2 cellular contexts compared by ENCODE assay signal in the genomic region with DNA sequence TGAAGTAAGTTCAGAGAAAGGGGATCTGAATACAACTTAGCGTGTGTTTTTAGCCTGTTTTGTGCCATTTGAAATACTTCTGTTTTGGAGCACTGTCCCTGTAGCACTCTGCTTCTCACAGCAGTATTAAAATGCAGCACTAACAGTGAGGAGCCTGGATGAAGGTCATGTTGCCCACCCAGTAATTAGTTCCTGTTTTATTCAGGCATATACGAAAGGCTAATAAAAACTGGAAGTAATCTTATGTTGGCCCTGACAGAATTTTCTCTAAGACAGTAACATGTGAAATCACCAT.
TF ChIP-seq lines count a peak whose summit lies in the region.

No MANE protein-coding gene starts in this region.

TF ChIP-seq in GM23338, 12 proteins besides CTCF, POLR2A, EP300 and RAD21 (continued from another document):
- TF ChIP-seq, protein P1, sequence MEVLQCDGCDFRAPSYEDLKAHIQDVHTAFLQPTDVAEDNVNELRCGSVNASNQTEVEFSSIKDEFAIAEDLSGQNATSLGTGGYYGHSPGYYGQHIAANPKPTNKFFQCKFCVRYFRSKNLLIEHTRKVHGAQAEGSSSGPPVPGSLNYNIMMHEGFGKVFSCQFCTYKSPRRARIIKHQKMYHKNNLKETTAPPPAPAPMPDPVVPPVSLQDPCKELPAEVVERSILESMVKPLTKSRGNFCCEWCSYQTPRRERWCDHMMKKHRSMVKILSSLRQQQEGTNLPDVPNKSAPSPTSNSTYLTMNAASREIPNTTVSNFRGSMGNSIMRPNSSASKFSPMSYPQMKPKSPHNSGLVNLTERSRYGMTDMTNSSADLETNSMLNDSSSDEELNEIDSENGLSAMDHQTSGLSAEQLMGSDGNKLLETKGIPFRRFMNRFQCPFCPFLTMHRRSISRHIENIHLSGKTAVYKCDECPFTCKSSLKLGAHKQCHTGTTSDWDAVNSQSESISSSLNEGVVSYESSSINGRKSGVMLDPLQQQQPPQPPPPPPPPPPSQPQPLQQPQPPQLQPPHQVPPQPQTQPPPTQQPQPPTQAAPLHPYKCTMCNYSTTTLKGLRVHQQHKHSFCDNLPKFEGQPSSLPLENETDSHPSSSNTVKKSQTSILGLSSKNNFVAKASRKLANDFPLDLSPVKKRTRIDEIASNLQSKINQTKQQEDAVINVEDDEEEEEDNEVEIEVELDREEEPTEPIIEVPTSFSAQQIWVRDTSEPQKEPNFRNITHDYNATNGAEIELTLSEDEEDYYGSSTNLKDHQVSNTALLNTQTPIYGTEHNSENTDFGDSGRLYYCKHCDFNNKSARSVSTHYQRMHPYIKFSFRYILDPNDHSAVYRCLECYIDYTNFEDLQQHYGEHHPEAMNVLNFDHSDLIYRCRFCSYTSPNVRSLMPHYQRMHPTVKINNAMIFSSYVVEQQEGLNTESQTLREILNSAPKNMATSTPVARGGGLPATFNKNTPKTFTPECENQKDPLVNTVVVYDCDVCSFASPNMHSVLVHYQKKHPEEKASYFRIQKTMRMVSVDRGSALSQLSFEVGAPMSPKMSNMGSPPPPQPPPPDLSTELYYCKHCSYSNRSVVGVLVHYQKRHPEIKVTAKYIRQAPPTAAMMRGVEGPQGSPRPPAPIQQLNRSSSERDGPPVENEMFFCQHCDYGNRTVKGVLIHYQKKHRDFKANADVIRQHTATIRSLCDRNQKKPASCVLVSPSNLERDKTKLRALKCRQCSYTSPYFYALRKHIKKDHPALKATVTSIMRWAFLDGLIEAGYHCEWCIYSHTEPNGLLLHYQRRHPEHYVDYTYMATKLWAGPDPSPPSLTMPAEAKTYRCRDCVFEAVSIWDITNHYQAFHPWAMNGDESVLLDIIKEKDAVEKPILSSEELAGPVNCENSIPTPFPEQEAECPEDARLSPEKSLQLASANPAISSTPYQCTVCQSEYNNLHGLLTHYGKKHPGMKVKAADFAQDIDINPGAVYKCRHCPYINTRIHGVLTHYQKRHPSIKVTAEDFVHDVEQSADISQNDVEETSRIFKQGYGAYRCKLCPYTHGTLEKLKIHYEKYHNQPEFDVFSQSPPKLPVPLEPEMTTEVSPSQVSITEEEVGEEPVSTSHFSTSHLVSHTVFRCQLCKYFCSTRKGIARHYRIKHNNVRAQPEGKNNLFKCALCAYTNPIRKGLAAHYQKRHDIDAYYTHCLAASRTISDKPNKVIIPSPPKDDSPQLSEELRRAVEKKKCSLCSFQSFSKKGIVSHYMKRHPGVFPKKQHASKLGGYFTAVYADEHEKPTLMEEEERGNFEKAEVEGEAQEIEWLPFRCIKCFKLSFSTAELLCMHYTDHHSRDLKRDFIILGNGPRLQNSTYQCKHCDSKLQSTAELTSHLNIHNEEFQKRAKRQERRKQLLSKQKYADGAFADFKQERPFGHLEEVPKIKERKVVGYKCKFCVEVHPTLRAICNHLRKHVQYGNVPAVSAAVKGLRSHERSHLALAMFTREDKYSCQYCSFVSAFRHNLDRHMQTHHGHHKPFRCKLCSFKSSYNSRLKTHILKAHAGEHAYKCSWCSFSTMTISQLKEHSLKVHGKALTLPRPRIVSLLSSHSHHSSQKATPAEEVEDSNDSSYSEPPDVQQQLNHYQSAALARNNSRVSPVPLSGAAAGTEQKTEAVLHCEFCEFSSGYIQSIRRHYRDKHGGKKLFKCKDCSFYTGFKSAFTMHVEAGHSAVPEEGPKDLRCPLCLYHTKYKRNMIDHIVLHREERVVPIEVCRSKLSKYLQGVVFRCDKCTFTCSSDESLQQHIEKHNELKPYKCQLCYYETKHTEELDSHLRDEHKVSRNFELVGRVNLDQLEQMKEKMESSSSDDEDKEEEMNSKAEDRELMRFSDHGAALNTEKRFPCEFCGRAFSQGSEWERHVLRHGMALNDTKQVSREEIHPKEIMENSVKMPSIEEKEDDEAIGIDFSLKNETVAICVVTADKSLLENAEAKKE (CRISPR knock-in tag; IDR thresholded peaks at IDR 0.05) = no peak
- TF ChIP-seq, protein P2, sequence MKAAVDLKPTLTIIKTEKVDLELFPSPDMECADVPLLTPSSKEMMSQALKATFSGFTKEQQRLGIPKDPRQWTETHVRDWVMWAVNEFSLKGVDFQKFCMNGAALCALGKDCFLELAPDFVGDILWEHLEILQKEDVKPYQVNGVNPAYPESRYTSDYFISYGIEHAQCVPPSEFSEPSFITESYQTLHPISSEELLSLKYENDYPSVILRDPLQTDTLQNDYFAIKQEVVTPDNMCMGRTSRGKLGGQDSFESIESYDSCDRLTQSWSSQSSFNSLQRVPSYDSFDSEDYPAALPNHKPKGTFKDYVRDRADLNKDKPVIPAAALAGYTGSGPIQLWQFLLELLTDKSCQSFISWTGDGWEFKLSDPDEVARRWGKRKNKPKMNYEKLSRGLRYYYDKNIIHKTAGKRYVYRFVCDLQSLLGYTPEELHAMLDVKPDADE (IDR thresholded peaks at IDR 0.05) = no peak
- TF ChIP-seq STAT1 (IDR thresholded peaks at IDR 0.05; ENCODE audit: unreplicated experiment) = no peak
- no peak for TF ChIP-seq ZNF331 (CRISPR knock-in tag; IDR thresholded peaks at IDR 0.05; ENCODE audit: low read depth)
- no peak for TF ChIP-seq NANOG (IDR thresholded peaks at IDR 0.05; ENCODE audit: borderline replicate concordance)
- TF ChIP-seq CREB1 (CRISPR knock-in tag; IDR thresholded peaks at IDR 0.05; ENCODE audit: low read depth) = no peak
- no peak for TF ChIP-seq ZNF114 (CRISPR knock-in tag; IDR thresholded peaks at IDR 0.05)
- TF ChIP-seq POLR2AphosphoS5 (IDR thresholded peaks at IDR 0.05; ENCODE audit: low read depth) = no peak
- TF ChIP-seq, protein P3, sequence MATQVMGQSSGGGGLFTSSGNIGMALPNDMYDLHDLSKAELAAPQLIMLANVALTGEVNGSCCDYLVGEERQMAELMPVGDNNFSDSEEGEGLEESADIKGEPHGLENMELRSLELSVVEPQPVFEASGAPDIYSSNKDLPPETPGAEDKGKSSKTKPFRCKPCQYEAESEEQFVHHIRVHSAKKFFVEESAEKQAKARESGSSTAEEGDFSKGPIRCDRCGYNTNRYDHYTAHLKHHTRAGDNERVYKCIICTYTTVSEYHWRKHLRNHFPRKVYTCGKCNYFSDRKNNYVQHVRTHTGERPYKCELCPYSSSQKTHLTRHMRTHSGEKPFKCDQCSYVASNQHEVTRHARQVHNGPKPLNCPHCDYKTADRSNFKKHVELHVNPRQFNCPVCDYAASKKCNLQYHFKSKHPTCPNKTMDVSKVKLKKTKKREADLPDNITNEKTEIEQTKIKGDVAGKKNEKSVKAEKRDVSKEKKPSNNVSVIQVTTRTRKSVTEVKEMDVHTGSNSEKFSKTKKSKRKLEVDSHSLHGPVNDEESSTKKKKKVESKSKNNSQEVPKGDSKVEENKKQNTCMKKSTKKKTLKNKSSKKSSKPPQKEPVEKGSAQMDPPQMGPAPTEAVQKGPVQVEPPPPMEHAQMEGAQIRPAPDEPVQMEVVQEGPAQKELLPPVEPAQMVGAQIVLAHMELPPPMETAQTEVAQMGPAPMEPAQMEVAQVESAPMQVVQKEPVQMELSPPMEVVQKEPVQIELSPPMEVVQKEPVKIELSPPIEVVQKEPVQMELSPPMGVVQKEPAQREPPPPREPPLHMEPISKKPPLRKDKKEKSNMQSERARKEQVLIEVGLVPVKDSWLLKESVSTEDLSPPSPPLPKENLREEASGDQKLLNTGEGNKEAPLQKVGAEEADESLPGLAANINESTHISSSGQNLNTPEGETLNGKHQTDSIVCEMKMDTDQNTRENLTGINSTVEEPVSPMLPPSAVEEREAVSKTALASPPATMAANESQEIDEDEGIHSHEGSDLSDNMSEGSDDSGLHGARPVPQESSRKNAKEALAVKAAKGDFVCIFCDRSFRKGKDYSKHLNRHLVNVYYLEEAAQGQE (IDR thresholded peaks at IDR 0.05; ENCODE audit: unreplicated experiment) = no peak
TF ChIP-seq in GM23338: peak in this region for 0.

TF ChIP-seq in WTC11, 78 proteins besides CTCF, POLR2A, EP300 and RAD21 (continued from another document):
- TF ChIP-seq, protein P4, sequence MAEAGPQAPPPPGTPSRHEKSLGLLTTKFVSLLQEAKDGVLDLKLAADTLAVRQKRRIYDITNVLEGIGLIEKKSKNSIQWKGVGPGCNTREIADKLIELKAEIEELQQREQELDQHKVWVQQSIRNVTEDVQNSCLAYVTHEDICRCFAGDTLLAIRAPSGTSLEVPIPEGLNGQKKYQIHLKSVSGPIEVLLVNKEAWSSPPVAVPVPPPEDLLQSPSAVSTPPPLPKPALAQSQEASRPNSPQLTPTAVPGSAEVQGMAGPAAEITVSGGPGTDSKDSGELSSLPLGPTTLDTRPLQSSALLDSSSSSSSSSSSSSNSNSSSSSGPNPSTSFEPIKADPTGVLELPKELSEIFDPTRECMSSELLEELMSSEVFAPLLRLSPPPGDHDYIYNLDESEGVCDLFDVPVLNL (CRISPR knock-in tag; IDR thresholded peaks at IDR 0.05; ENCODE audit: borderline replicate concordance, low read depth) = no peak
- TF ChIP-seq, protein P5, sequence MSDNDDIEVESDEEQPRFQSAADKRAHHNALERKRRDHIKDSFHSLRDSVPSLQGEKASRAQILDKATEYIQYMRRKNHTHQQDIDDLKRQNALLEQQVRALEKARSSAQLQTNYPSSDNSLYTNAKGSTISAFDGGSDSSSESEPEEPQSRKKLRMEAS (CRISPR knock-in tag; IDR thresholded peaks at IDR 0.05) = no peak
- no peak for TF ChIP-seq ESRRA (CRISPR knock-in tag; IDR thresholded peaks at IDR 0.05; ENCODE audit: borderline replicate concordance)
- no peak for TF ChIP-seq FOXP1 (CRISPR knock-in tag; IDR thresholded peaks at IDR 0.05; ENCODE audit: borderline replicate concordance)
- no peak for TF ChIP-seq ZNF263 (CRISPR knock-in tag; IDR thresholded peaks at IDR 0.05; ENCODE audit: low read depth)
- TF ChIP-seq, protein P6, sequence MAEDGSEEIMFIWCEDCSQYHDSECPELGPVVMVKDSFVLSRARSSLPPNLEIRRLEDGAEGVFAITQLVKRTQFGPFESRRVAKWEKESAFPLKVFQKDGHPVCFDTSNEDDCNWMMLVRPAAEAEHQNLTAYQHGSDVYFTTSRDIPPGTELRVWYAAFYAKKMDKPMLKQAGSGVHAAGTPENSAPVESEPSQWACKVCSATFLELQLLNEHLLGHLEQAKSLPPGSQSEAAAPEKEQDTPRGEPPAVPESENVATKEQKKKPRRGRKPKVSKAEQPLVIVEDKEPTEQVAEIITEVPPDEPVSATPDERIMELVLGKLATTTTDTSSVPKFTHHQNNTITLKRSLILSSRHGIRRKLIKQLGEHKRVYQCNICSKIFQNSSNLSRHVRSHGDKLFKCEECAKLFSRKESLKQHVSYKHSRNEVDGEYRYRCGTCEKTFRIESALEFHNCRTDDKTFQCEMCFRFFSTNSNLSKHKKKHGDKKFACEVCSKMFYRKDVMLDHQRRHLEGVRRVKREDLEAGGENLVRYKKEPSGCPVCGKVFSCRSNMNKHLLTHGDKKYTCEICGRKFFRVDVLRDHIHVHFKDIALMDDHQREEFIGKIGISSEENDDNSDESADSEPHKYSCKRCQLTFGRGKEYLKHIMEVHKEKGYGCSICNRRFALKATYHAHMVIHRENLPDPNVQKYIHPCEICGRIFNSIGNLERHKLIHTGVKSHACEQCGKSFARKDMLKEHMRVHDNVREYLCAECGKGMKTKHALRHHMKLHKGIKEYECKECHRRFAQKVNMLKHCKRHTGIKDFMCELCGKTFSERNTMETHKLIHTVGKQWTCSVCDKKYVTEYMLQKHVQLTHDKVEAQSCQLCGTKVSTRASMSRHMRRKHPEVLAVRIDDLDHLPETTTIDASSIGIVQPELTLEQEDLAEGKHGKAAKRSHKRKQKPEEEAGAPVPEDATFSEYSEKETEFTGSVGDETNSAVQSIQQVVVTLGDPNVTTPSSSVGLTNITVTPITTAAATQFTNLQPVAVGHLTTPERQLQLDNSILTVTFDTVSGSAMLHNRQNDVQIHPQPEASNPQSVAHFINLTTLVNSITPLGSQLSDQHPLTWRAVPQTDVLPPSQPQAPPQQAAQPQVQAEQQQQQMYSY (CRISPR knock-in tag; IDR thresholded peaks at IDR 0.05) = no peak
- no peak for TF ChIP-seq KAT7 (CRISPR knock-in tag; IDR thresholded peaks at IDR 0.05; ENCODE audit: borderline replicate concordance)
- TF ChIP-seq HMGA2 (CRISPR knock-in tag; IDR thresholded peaks at IDR 0.05) = no peak
